ENCODE assay signal across 24 cellular contexts in the genomic region with DNA sequence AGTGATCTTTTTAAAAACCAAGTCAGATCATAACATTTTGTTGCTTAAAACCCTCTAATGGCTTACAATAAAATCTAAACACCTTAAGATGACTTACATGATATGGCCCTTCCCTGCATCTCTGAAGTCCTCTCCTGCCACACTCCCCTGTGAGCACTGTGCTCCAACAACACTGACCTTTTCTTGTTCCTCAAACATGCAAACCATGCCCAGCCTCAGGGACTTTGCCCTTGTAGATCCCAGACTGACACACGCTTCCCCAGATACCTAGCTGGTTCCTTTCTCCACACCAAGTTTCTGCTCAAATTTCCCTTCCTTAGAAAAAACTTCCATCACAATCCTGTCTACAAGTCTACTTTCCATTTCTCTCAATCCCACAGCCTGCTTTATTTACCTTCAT.
"Had no signal": no experiment of that assay in that cellular context is flagged by ENCODE, and none has a peak within 500 bp of the region (broad histone marks: within the 10 kb centered on the region; RNA-seq: fewer than 3 reads in every experiment).

No MANE protein-coding gene starts in this region.

- H3K36me3 Mint-ChIP-seq: naive thymus-derived CD4-positive, alpha-beta T cell had no signal

- H3K9me3 ChIP-seq: colonic mucosa, esophagus squamous epithelium, gastroesophageal sphincter, lower lobe of right lung had no signal

- ATAC-seq: effector memory CD8-positive, alpha-beta T cell; esophagus mucosa; gastroesophageal sphincter; heart left ventricle; left cardiac atrium; lower lobe of right lung; naive thymus-derived CD4-positive, alpha-beta T cell had no signal

- DNase-seq: colonic mucosa; cortex of kidney; effector CD8-positive, alpha-beta T cell; effector memory CD8-positive, alpha-beta T cell; endodermal cell; erythroblast; esophagus squamous epithelium; foreskin fibroblast; heart left ventricle; hippocampal formation; left cardiac atrium; left ventricle myocardium inferior; lower lobe of right lung; mesendoderm; midbrain; naive thymus-derived CD4-positive, alpha-beta T cell had no signal

- H3K27me3 ChIP-seq: colonic mucosa, esophagus squamous epithelium, gastroesophageal sphincter, heart left ventricle had no signal

- FAIRE-seq: endometrium, frontal cortex, islet of Langerhans, keratinocyte had no signal

- H3K27me3 Mint-ChIP-seq: dendritic cell treated with granulocyte-macrophage colony-stimulating factor and Interleukin-4, amounts not matched to agents 40 ng/mL and 50 ng/mL, for 4 days had no signal

- H3K27ac Mint-ChIP-seq: dendritic cell treated with granulocyte-macrophage colony-stimulating factor and Interleukin-4, amounts not matched to agents 40 ng/mL and 50 ng/mL, for 4 days; effector memory CD8-positive, alpha-beta T cell; endodermal cell; naive thymus-derived CD4-positive, alpha-beta T cell had no signal

- H3K36me3 ChIP-seq: colonic mucosa, esophagus squamous epithelium, gastroesophageal sphincter, heart left ventricle, left ventricle myocardium inferior, lower lobe of right lung had no signal

- H3K4me3 ChIP-seq: colonic mucosa, esophagus squamous epithelium, gastroesophageal sphincter, heart left ventricle, left ventricle myocardium inferior, lower lobe of right lung had no signal

- H3K4me1 ChIP-seq: colonic mucosa, esophagus squamous epithelium, gastroesophageal sphincter, left ventricle myocardium inferior, lower lobe of right lung had no signal

- H3K27ac ChIP-seq: colonic mucosa, epithelial cell of prostate, esophagus squamous epithelium, gastroesophageal sphincter, heart left ventricle, left ventricle myocardium inferior, lower lobe of right lung had no signal

- H3K4me3 Mint-ChIP-seq: dendritic cell treated with granulocyte-macrophage colony-stimulating factor and Interleukin-4, amounts not matched to agents 40 ng/mL and 50 ng/mL, for 4 days; effector memory CD8-positive, alpha-beta T cell; endodermal cell; naive thymus-derived CD4-positive, alpha-beta T cell had no signal

- H3K4me1 Mint-ChIP-seq: endodermal cell; naive thymus-derived CD4-positive, alpha-beta T cell had no signal
